ENCODE assay signal across 1 cellular context in genomic region chr16:74652249-74652648, GRCh38.
A peak's percentile ranks its signal among the peaks of the same experiment; 100 is the strongest.
TF ChIP-seq lines count a peak whose summit lies in the region.

No MANE protein-coding gene starts in this region.

TF ChIP-seq in K562, 482 proteins besides CTCF, POLR2A, EP300 and RAD21:
- TF ChIP-seq NFIC (IDR thresholded peaks at IDR 0.05) (peak; percentile 8; the same call in 1 of the 2 replicates), ZNF644 (tag; IDR thresholded peaks at IDR 0.05; ENCODE audit: low read depth) (no peak), PTTG1 (tag; IDR thresholded peaks at IDR 0.05; ENCODE audit: low read depth) (no peak), LEF1 (IDR thresholded peaks at IDR 0.05) (no peak), ZKSCAN1 (IDR thresholded peaks at IDR 0.05; ENCODE audit: low read depth, low read length) (no peak), BMI1 (IDR thresholded peaks at IDR 0.05; ENCODE audit: low read length) (no peak), MED1 (CRISPR knock-in tag; IDR thresholded peaks at IDR 0.05; ENCODE audit: borderline replicate concordance) (no peak)
